Comparison of ENCODE assay signal across 10 cellular contexts in genomic region chrX:12567857-12568256, GRCh38.
DNase-seq lines count a peak whose midpoint lies in the region; ATAC-seq and TF ChIP-seq lines count a peak whose summit lies in the region.
"Had no signal": no experiment of that assay in that cellular context is flagged by ENCODE, and none has a peak within 500 bp of the region (broad histone marks: within the 10 kb centered on the region; RNA-seq: fewer than 3 reads in every experiment).

No MANE protein-coding gene starts in this region.

- no peak for TF ChIP-seq EP300 in sigmoid colon (IDR thresholded peaks at IDR 0.05)

- no peak overlapping the region for H3K27ac ChIP-seq in sigmoid colon
- H3K27ac ChIP-seq: uterus had no signal

- H3K36me3 ChIP-seq in sigmoid colon: no peaks in the 10 kb centered on the region
- H3K36me3 ChIP-seq: uterus had no signal

- ATAC-seq in natural killer cell (no peak), GM19463 (IDR thresholded peaks at IDR 0.05; ENCODE audit: unreplicated experiment) (no peak)
- ATAC-seq in natural killer cell treated with Interleukin-12 subunit alpha and Interleukin-12 subunit beta and Interleukin-15 and Interleukin-18, amount 100 ng/mL, for 72 hours: no peak
- ATAC-seq in stimulated activated naive CD8-positive, alpha-beta T cell treated with anti-CD3 and anti-CD28 coated beads, Interleukin-15, Interleukin-2, amounts not matched to agents 100 U/mL and 50 U/mL, for 24 hours: no peak

- intact Hi-C loops in natural killer cell (cut with micrococcal nuclease) (no loop called here), sigmoid colon (cut with DNase I) (loop anchor here (5.0 kb wide), 2 partner anchors 431 to 486 kb away; partner anchors contain the start of gene FRMPD4)

- no peaks in the 10 kb centered on the region for H3K36me3 Mint-ChIP-seq in natural killer cell
- no peaks in the 10 kb centered on the region for H3K36me3 Mint-ChIP-seq in natural killer cell treated with Interleukin-12 subunit alpha and Interleukin-12 subunit beta and Interleukin-15 and Interleukin-18, amount 100 ng/mL, for 72 hours

- H3K4me3 Mint-ChIP-seq in natural killer cell: no peak overlapping the region
- H3K4me3 Mint-ChIP-seq in natural killer cell treated with Interleukin-12 subunit alpha and Interleukin-12 subunit beta and Interleukin-15 and Interleukin-18, amount 100 ng/mL, for 72 hours: no peak overlapping the region

- no peak for TF ChIP-seq POLR2A in sigmoid colon (IDR thresholded peaks at IDR 0.05)

- TF ChIP-seq CTCF in natural killer cell (IDR thresholded peaks at IDR 0.05) (peak; percentile 18), fibroblast of mammary gland (conservative IDR thresholded peaks at IDR 0.05; ENCODE audit: control insufficient read depth, insufficient read depth, low read depth, low read length) (peak; percentile 72), sigmoid colon (IDR thresholded peaks at IDR 0.05) (peak in 2 of 4 experiments; percentile 19 to 48)

- no peaks in the 10 kb centered on the region for H3K4me1 ChIP-seq in sigmoid colon
- H3K4me1 ChIP-seq: uterus had no signal

- DNase-seq in natural killer cell (no peak), OCI-M1 (lab: John Stamatoyannopoulos, UW) (peak; percentile 2), fibroblast of mammary gland (ENCODE audit: low read depth) (peak; percentile 25), sigmoid colon (no peak)
- DNase-seq in natural killer cell treated with Interleukin-12 subunit alpha and Interleukin-12 subunit beta and Interleukin-15 and Interleukin-18, amount 100 ng/mL, for 72 hours (ENCODE audit: low spot score): no peak
- DNase-seq in activated naive CD4-positive, alpha-beta T cell treated with Interleukin-2 at 50 U/mL for 16 hours: no peak
- DNase-seq in stimulated activated naive CD8-positive, alpha-beta T cell treated with anti-CD3 and anti-CD28 coated beads, Interleukin-15, Interleukin-2, amounts not matched to agents 100 U/mL and 50 U/mL, for 24 hours: no peak
- DNase-seq: retina, uterus had no signal

- H3K27ac Mint-ChIP-seq in natural killer cell: no peak overlapping the region
- H3K27ac Mint-ChIP-seq in natural killer cell treated with Interleukin-12 subunit alpha and Interleukin-12 subunit beta and Interleukin-15 and Interleukin-18, amount 100 ng/mL, for 72 hours: no peak overlapping the region

- peaks cover 0 to 12% of the 10 kb centered on the region in 2 donors for H3K27me3 Mint-ChIP-seq in natural killer cell (ENCODE audit: low read depth in 2 of 2)
- H3K27me3 Mint-ChIP-seq in natural killer cell treated with Interleukin-12 subunit alpha and Interleukin-12 subunit beta and Interleukin-15 and Interleukin-18, amount 100 ng/mL, for 72 hours: peaks cover 0 to 8% of the 10 kb centered on the region in 2 donors

- H3K9me3 Mint-ChIP-seq in natural killer cell: no peaks in the 10 kb centered on the region
- H3K9me3 Mint-ChIP-seq in natural killer cell treated with Interleukin-12 subunit alpha and Interleukin-12 subunit beta and Interleukin-15 and Interleukin-18, amount 100 ng/mL, for 72 hours: no peaks in the 10 kb centered on the region

- WGBS in sigmoid colon, 2 donors: 37 to 47% methylated on average over 2 of the region's 2 CpGs

- no peaks in the 10 kb centered on the region for H3K27me3 ChIP-seq in sigmoid colon
- H3K27me3 ChIP-seq: uterus had no signal

- H3K4me1 Mint-ChIP-seq in natural killer cell: no peaks in the 10 kb centered on the region
- no peaks in the 10 kb centered on the region for H3K4me1 Mint-ChIP-seq in natural killer cell treated with Interleukin-12 subunit alpha and Interleukin-12 subunit beta and Interleukin-15 and Interleukin-18, amount 100 ng/mL, for 72 hours (ENCODE audit: low read depth in 2 of 2)

- no peak overlapping the region for H3K4me3 ChIP-seq in fibroblast of mammary gland (ENCODE audit: control insufficient read depth, low read depth, low read length)
- no peak overlapping the region for H3K4me3 ChIP-seq in sigmoid colon
- H3K4me3 ChIP-seq: uterus had no signal

- no peaks in the 10 kb centered on the region for H3K9me3 ChIP-seq in sigmoid colon
- H3K9me3 ChIP-seq: uterus had no signal

Comparison
In these comparisons a context has a peak if more than half of its experiments do, and no peak if none do; other contexts are left out.
1. DNase-seq: peak in OCI-M1 (single experiment) and fibroblast of mammary gland (single experiment); none in natural killer cell (single experiment), natural killer cell treated with Interleukin-12 subunit alpha and Interleukin-12 subunit beta and Interleukin-15 and Interleukin-18, amount 100 ng/mL, for 72 hours (single experiment), activated naive CD4-positive, alpha-beta T cell treated with Interleukin-2 at 50 U/mL for 16 hours (single experiment), stimulated activated naive CD8-positive, alpha-beta T cell treated with anti-CD3 and anti-CD28 coated beads, Interleukin-15, Interleukin-2, amounts not matched to agents 100 U/mL and 50 U/mL, for 24 hours (single experiment) and sigmoid colon (single experiment).